Comparison of ENCODE assay signal across 8 cellular contexts in the genomic region with DNA sequence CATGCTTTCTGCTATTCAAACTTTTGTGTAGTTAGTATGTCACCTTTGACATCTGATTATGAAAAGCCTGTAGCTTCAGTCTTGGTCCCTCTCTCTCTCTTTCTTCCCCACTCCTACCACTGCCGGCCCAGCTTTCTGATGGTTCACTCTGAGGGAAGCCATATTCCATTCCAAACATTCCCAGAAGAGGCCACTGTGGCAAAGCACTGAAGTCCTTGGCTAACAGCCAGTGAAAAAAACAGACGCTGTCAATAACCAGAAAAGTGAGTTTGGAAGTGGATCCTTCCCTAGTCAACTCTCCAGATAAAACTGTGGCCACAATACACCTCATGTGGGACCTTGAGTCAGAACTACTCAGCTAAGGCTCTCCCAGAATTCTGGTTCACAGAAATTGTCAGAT.
A peak's percentile ranks its signal among the peaks of the same experiment; 100 is the strongest.
DNase-seq lines count a peak whose midpoint lies in the region; ATAC-seq, FAIRE-seq and TF ChIP-seq lines count a peak whose summit lies in the region.

No MANE protein-coding gene starts in this region.

- H3K27ac ChIP-seq in K562 (ENCODE audit: extremely low read depth, low read depth, low read length) (no peak overlapping the region), right lobe of liver (no peak overlapping the region)

- H3K9ac ChIP-seq in K562 (ENCODE audit: insufficient read depth in 1 of 2, low read depth in 2 of 2, low read length in 2 of 2): no peak overlapping the region

- no peak for TF ChIP-seq RAD21 in K562 (CRISPR knock-in tag; conservative IDR thresholded peaks at IDR 0.05 in 1 of 2, IDR thresholded peaks at IDR 0.05 in 1 of 2)

- H3K9me3 ChIP-seq in K562 (replicated peaks; ENCODE audit: control insufficient read depth, insufficient read depth, low read depth, low read length) (no peaks in the 10 kb centered on the region), right lobe of liver (no peaks in the 10 kb centered on the region)

- CTCF ChIA-PET in K562 (lab: Yijun Ruan, JAX; ENCODE audit: low intra/inter-chr PET ratio): no interaction called here

- no peaks in the 10 kb centered on the region for H3K36me3 ChIP-seq in K562 (ENCODE audit: control insufficient read depth, insufficient read depth, low read length)
- no peaks in the 10 kb centered on the region for H3K36me3 ChIP-seq in right lobe of liver

- H3K4me3 ChIP-seq in K562: no peak overlapping the region
- H3K4me3 ChIP-seq in right lobe of liver: no peak overlapping the region

- TF ChIP-seq CTCF in K562 (IDR thresholded peaks at IDR 0.05 in 2 of 3, conservative IDR thresholded peaks at IDR 0.05 in 1 of 3; ENCODE audit: insufficient read depth in 2 of 3, low read depth in 1 of 3, low read length in 3 of 3): no peak
- TF ChIP-seq CTCF in right lobe of liver (IDR thresholded peaks at IDR 0.05): peak; percentile 31 to 49 (median 46)

- in situ Hi-C loops in Caki2 (cut with HindIII; ENCODE audit: low pct_unique_long_range_greater_than_20kb, low sequenced_read_pairs): no loop called here
- in situ Hi-C loops in K562 (cut with MboI): no loop called here

- no peak overlapping the region for H3K4me2 ChIP-seq in K562 (ENCODE audit: insufficient read depth, low read length)

- H3K9me1 ChIP-seq in K562 (ENCODE audit: control insufficient read depth, insufficient read depth, low read length): no peaks in the 10 kb centered on the region

- ATAC-seq in K562: no peak
- peak; percentile 89 to 94 (median 92) for ATAC-seq in right lobe of liver
- ATAC-seq in HG03159 (IDR thresholded peaks at IDR 0.05; ENCODE audit: unreplicated experiment): no peak
- ATAC-seq in HG02678 (IDR thresholded peaks at IDR 0.05; ENCODE audit: unreplicated experiment): no peak
- no peak for ATAC-seq in HG02840 (IDR thresholded peaks at IDR 0.05; ENCODE audit: low FRiP score, unreplicated experiment)

- FAIRE-seq in K562 (lab: Jason Lieb, UNC): no peak

- H3K27me3 ChIP-seq in K562 (ENCODE audit: control insufficient read depth in 2 of 2, insufficient read depth in 2 of 2, low read length in 2 of 2) (no peaks in the 10 kb centered on the region), right lobe of liver (no peaks in the 10 kb centered on the region)

- intact Hi-C loops in K562 (cut with micrococcal nuclease): no loop called here
- intact Hi-C loops in right lobe of liver (cut with DNase I): no loop called here

- no peaks in the 10 kb centered on the region for H3K79me2 ChIP-seq in K562 (ENCODE audit: control insufficient read depth, insufficient read depth, low read length)

- DNase-seq in Caki2 (ENCODE audit: low read depth) (peak; percentile 12), NCI-H1092 (lab: John Stamatoyannopoulos, UW) (peak; percentile 26), K562 (ENCODE audit: extremely low read depth in 1 of 4, low spot score in 3 of 4) (peak in 1 of 4 experiments; percentile 2), right lobe of liver (peak in 1 of 3 donors; percentile 47), NCI-H2029 treated with DMSO at 0.1 percent for 48 hours (lab: John Stamatoyannopoulos, UW) (no peak)

- H3K4me1 ChIP-seq in K562 (replicated peaks in 1 of 2; ENCODE audit: control insufficient read depth in 2 of 2, insufficient read depth in 2 of 2, low read length in 2 of 2): no peaks in the 10 kb centered on the region
- no peaks in the 10 kb centered on the region for H3K4me1 ChIP-seq in right lobe of liver

- no peak overlapping the region for H2AFZ ChIP-seq in K562 (ENCODE audit: low read depth, low read length)

- no peak for TF ChIP-seq POLR2A in K562 (conservative IDR thresholded peaks at IDR 0.05)
- TF ChIP-seq POLR2A in right lobe of liver (IDR thresholded peaks at IDR 0.05): no peak

- TF ChIP-seq EP300 in K562 (IDR thresholded peaks at IDR 0.05; ENCODE audit: low read length): no peak

- POLR2A ChIA-PET in K562 (lab: Yijun Ruan, JAX): no interaction called here

- BruUV-seq in K562 (replicated peaks; lab: Mats Ljungman, UMichigan): no TSS peak

- H4K20me1 ChIP-seq in K562 (replicated peaks; ENCODE audit: control insufficient read depth, insufficient read depth, low read length): no peaks in the 10 kb centered on the region

- 0% methylated on average over 1 of the region's 2 CpGs for WGBS in K562 (ENCODE audit: insufficient coverage, low coverage, missing lambda C conversion rate)
- WGBS in right lobe of liver (ENCODE audit: insufficient coverage, low coverage, low lambda C conversion rate, missing lambda C conversion rate): 9% methylated on average over 2 of the region's 2 CpGs

TF ChIP-seq in K562, 482 proteins besides CTCF, POLR2A, EP300 and RAD21:
- TF ChIP-seq, protein P1, sequence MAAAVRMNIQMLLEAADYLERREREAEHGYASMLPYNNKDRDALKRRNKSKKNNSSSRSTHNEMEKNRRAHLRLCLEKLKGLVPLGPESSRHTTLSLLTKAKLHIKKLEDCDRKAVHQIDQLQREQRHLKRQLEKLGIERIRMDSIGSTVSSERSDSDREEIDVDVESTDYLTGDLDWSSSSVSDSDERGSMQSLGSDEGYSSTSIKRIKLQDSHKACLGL (CRISPR knock-in tag; IDR thresholded peaks at IDR 0.05; ENCODE audit: borderline replicate concordance, poor library complexity, severe bottlenecking): no peak
- TF ChIP-seq NFIC (IDR thresholded peaks at IDR 0.05): peak; percentile 44; the same call in 1 of the 2 replicates

Comparison
In these comparisons a context has a peak if more than half of its experiments do, and no peak if none do; other contexts are left out.
1. ATAC-seq: peak in right lobe of liver (4 of 4); none in K562 (single experiment), HG03159 (single experiment), HG02678 (single experiment) and HG02840 (single experiment).
2. CTCF ChIP-seq: peak in right lobe of liver (4 of 4); none in K562 (0 of 3).